Comparison of ENCODE assay signal across 2 cellular contexts in the genomic region with DNA sequence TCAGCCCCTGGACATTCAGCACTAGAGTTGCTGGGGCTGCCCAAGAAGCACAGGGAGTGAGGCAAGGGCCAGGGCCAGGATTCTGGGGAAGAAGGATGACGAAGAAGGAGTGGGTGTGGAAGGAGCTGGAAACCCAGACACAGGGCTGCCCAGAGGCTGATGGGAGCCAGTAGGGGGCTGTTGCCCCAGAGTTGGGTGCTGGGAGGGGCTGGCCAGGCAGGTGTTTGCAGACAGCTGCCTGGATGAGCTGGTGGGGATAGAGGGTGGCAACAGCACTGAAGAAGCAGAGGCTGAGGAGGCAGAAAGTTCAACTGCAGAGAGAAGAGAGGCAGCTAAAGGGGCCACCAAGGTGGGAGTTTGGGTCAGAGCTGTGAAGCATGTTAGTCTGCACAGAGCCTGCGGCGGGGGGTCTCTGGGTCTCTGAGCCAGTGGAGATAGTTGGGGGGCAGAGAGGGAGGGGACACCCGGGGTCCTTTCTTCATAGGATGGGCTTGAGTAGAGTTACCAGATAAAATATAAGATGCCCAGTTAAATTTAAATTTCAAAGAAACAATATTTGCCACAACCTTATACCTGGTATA.
TF ChIP-seq lines count a peak whose summit lies in the region.

No MANE protein-coding gene starts in this region.

TF ChIP-seq in A549, 52 proteins besides CTCF, POLR2A, EP300 and RAD21:
- no peak for TF ChIP-seq HDAC2 (IDR thresholded peaks at IDR 0.05)

TF ChIP-seq in GM23338, 12 proteins besides CTCF, POLR2A, EP300 and RAD21:
- TF ChIP-seq STAT1 (IDR thresholded peaks at IDR 0.05; ENCODE audit: unreplicated experiment), result no peak
- TF ChIP-seq ZNF114 (CRISPR knock-in tag; IDR thresholded peaks at IDR 0.05), result no peak
- no peak for TF ChIP-seq ZNF331 (CRISPR knock-in tag; IDR thresholded peaks at IDR 0.05; ENCODE audit: low read depth)
- no peak for TF ChIP-seq CREB1 (CRISPR knock-in tag; IDR thresholded peaks at IDR 0.05; ENCODE audit: low read depth)
- no peak for TF ChIP-seq EZH2 (IDR thresholded peaks at IDR 0.05; ENCODE audit: low read depth, unreplicated experiment)
- no peak for TF ChIP-seq EZH2phosphoT487 (IDR thresholded peaks at IDR 0.05; ENCODE audit: unreplicated experiment)
- TF ChIP-seq, protein P1, sequence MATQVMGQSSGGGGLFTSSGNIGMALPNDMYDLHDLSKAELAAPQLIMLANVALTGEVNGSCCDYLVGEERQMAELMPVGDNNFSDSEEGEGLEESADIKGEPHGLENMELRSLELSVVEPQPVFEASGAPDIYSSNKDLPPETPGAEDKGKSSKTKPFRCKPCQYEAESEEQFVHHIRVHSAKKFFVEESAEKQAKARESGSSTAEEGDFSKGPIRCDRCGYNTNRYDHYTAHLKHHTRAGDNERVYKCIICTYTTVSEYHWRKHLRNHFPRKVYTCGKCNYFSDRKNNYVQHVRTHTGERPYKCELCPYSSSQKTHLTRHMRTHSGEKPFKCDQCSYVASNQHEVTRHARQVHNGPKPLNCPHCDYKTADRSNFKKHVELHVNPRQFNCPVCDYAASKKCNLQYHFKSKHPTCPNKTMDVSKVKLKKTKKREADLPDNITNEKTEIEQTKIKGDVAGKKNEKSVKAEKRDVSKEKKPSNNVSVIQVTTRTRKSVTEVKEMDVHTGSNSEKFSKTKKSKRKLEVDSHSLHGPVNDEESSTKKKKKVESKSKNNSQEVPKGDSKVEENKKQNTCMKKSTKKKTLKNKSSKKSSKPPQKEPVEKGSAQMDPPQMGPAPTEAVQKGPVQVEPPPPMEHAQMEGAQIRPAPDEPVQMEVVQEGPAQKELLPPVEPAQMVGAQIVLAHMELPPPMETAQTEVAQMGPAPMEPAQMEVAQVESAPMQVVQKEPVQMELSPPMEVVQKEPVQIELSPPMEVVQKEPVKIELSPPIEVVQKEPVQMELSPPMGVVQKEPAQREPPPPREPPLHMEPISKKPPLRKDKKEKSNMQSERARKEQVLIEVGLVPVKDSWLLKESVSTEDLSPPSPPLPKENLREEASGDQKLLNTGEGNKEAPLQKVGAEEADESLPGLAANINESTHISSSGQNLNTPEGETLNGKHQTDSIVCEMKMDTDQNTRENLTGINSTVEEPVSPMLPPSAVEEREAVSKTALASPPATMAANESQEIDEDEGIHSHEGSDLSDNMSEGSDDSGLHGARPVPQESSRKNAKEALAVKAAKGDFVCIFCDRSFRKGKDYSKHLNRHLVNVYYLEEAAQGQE (IDR thresholded peaks at IDR 0.05; ENCODE audit: unreplicated experiment), result no peak
- TF ChIP-seq NANOG (IDR thresholded peaks at IDR 0.05; ENCODE audit: borderline replicate concordance), result no peak
- TF ChIP-seq JUNB (IDR thresholded peaks at IDR 0.05; ENCODE audit: unreplicated experiment), result no peak
- TF ChIP-seq, protein P2, sequence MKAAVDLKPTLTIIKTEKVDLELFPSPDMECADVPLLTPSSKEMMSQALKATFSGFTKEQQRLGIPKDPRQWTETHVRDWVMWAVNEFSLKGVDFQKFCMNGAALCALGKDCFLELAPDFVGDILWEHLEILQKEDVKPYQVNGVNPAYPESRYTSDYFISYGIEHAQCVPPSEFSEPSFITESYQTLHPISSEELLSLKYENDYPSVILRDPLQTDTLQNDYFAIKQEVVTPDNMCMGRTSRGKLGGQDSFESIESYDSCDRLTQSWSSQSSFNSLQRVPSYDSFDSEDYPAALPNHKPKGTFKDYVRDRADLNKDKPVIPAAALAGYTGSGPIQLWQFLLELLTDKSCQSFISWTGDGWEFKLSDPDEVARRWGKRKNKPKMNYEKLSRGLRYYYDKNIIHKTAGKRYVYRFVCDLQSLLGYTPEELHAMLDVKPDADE (IDR thresholded peaks at IDR 0.05), result no peak
- no peak for TF ChIP-seq POLR2AphosphoS5 (IDR thresholded peaks at IDR 0.05; ENCODE audit: low read depth)
- TF ChIP-seq, protein P3, sequence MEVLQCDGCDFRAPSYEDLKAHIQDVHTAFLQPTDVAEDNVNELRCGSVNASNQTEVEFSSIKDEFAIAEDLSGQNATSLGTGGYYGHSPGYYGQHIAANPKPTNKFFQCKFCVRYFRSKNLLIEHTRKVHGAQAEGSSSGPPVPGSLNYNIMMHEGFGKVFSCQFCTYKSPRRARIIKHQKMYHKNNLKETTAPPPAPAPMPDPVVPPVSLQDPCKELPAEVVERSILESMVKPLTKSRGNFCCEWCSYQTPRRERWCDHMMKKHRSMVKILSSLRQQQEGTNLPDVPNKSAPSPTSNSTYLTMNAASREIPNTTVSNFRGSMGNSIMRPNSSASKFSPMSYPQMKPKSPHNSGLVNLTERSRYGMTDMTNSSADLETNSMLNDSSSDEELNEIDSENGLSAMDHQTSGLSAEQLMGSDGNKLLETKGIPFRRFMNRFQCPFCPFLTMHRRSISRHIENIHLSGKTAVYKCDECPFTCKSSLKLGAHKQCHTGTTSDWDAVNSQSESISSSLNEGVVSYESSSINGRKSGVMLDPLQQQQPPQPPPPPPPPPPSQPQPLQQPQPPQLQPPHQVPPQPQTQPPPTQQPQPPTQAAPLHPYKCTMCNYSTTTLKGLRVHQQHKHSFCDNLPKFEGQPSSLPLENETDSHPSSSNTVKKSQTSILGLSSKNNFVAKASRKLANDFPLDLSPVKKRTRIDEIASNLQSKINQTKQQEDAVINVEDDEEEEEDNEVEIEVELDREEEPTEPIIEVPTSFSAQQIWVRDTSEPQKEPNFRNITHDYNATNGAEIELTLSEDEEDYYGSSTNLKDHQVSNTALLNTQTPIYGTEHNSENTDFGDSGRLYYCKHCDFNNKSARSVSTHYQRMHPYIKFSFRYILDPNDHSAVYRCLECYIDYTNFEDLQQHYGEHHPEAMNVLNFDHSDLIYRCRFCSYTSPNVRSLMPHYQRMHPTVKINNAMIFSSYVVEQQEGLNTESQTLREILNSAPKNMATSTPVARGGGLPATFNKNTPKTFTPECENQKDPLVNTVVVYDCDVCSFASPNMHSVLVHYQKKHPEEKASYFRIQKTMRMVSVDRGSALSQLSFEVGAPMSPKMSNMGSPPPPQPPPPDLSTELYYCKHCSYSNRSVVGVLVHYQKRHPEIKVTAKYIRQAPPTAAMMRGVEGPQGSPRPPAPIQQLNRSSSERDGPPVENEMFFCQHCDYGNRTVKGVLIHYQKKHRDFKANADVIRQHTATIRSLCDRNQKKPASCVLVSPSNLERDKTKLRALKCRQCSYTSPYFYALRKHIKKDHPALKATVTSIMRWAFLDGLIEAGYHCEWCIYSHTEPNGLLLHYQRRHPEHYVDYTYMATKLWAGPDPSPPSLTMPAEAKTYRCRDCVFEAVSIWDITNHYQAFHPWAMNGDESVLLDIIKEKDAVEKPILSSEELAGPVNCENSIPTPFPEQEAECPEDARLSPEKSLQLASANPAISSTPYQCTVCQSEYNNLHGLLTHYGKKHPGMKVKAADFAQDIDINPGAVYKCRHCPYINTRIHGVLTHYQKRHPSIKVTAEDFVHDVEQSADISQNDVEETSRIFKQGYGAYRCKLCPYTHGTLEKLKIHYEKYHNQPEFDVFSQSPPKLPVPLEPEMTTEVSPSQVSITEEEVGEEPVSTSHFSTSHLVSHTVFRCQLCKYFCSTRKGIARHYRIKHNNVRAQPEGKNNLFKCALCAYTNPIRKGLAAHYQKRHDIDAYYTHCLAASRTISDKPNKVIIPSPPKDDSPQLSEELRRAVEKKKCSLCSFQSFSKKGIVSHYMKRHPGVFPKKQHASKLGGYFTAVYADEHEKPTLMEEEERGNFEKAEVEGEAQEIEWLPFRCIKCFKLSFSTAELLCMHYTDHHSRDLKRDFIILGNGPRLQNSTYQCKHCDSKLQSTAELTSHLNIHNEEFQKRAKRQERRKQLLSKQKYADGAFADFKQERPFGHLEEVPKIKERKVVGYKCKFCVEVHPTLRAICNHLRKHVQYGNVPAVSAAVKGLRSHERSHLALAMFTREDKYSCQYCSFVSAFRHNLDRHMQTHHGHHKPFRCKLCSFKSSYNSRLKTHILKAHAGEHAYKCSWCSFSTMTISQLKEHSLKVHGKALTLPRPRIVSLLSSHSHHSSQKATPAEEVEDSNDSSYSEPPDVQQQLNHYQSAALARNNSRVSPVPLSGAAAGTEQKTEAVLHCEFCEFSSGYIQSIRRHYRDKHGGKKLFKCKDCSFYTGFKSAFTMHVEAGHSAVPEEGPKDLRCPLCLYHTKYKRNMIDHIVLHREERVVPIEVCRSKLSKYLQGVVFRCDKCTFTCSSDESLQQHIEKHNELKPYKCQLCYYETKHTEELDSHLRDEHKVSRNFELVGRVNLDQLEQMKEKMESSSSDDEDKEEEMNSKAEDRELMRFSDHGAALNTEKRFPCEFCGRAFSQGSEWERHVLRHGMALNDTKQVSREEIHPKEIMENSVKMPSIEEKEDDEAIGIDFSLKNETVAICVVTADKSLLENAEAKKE (CRISPR knock-in tag; IDR thresholded peaks at IDR 0.05), result no peak
